Comparison of ENCODE assay signal across 1 cellular context in the genomic region with DNA sequence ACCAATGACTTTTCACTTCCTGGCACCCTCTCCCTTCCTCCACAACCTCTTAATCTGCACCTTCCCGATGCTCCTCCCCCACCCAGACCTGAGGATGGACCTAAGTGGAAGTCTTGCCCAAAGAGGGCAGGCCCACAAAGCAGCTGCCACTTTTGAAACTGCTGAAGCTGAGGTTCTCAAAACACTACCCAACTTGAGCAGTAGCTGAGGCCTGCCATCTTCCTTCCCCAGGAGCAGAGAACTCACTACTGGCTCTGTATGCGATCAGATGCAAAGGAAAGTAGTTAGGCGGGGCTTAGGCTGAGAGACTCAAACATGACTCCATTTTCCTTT.
TF ChIP-seq lines count a peak whose summit lies in the region.

No MANE protein-coding gene starts in this region.

TF ChIP-seq in K562, 482 proteins besides CTCF, POLR2A, EP300 and RAD21:
- TF ChIP-seq, protein P1, sequence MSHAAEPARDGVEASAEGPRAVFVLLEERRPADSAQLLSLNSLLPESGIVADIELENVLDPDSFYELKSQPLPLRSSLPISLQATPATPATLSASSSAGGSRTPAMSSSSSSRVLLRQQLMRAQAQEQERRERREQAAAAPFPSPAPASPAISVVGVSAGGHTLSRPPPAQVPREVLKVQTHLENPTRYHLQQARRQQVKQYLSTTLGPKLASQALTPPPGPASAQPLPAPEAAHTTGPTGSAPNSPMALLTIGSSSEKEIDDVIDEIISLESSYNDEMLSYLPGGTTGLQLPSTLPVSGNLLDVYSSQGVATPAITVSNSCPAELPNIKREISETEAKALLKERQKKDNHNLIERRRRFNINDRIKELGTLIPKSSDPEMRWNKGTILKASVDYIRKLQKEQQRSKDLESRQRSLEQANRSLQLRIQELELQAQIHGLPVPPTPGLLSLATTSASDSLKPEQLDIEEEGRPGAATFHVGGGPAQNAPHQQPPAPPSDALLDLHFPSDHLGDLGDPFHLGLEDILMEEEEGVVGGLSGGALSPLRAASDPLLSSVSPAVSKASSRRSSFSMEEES (CRISPR knock-in tag; IDR thresholded peaks at IDR 0.05): no peak
- TF ChIP-seq POLR3G (IDR thresholded peaks at IDR 0.05; ENCODE audit: extremely low read depth, insufficient read length, insufficient replicate concordance): no peak
- TF ChIP-seq, protein P2, sequence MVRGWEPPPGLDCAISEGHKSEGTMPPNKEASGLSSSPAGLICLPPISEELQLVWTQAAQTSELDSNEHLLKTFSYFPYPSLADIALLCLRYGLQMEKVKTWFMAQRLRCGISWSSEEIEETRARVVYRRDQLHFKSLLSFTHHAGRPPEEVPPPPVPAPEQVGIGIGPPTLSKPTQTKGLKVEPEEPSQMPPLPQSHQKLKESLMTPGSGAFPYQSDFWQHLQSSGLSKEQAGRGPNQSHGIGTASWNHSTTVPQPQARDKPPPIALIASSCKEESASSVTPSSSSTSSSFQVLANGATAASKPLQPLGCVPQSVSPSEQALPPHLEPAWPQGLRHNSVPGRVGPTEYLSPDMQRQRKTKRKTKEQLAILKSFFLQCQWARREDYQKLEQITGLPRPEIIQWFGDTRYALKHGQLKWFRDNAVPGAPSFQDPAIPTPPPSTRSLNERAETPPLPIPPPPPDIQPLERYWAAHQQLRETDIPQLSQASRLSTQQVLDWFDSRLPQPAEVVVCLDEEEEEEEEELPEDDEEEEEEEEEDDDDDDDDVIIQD (CRISPR knock-in tag; IDR thresholded peaks at IDR 0.05): no peak
- no peak for TF ChIP-seq SIX5 (IDR thresholded peaks at IDR 0.05; ENCODE audit: borderline replicate concordance in 1 of 2, insufficient read depth in 1 of 2, low read depth in 1 of 2, low read length in 2 of 2)
- TF ChIP-seq ASH1L (IDR thresholded peaks at IDR 0.05; ENCODE audit: borderline replicate concordance, low read depth, partially characterized antibody): no peak
- no peak for TF ChIP-seq SRSF7 (optimal IDR thresholded peaks at IDR 0.05; ENCODE audit: low read depth, low read length)
- TF ChIP-seq, protein P3, sequence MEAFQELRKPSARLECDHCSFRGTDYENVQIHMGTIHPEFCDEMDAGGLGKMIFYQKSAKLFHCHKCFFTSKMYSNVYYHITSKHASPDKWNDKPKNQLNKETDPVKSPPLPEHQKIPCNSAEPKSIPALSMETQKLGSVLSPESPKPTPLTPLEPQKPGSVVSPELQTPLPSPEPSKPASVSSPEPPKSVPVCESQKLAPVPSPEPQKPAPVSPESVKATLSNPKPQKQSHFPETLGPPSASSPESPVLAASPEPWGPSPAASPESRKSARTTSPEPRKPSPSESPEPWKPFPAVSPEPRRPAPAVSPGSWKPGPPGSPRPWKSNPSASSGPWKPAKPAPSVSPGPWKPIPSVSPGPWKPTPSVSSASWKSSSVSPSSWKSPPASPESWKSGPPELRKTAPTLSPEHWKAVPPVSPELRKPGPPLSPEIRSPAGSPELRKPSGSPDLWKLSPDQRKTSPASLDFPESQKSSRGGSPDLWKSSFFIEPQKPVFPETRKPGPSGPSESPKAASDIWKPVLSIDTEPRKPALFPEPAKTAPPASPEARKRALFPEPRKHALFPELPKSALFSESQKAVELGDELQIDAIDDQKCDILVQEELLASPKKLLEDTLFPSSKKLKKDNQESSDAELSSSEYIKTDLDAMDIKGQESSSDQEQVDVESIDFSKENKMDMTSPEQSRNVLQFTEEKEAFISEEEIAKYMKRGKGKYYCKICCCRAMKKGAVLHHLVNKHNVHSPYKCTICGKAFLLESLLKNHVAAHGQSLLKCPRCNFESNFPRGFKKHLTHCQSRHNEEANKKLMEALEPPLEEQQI (IDR thresholded peaks at IDR 0.05): no peak
- no peak for TF ChIP-seq LEF1 (IDR thresholded peaks at IDR 0.05)
- no peak for TF ChIP-seq EZH2 (IDR thresholded peaks at IDR 0.05; ENCODE audit: borderline replicate concordance, low read depth, low read length)
- TF ChIP-seq ELF1 (tag; IDR thresholded peaks at IDR 0.05): no peak
- no peak for TF ChIP-seq HDAC3 (IDR thresholded peaks at IDR 0.05; ENCODE audit: borderline replicate concordance, partially characterized antibody)
